8 cellular contexts compared by ENCODE assay signal in the genomic region with DNA sequence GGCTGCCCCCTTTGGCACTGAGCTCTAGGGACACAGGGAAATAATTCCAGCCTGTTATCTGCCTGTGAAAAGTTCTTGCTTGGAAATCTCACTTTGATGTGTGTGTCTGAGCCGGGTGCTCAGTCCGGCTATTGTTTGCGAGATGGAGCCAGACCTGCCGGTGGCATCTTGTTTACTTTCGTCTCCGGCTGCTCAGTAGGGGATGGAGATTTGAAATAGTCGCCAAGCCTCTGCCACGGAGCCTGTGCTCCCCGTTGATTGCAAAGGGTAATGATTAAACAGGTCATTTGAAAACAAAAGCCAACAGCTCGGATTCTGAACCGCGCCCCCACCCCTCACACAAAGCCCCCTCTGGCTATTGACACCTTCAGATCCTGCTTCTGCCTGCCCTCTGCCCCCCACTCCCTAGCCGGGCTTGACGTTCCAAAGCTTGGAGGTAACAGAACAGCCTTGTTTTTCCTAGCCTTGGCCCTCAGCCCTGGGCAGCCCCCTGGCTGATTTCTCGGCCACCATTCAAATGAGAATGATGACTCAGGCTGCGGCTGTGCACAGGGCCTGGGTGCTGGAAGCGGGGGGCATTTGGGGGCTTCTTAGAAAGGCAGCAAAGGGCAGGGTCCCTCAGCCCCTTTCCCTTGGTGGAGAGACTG.
A peak's percentile ranks its signal among the peaks of the same experiment; 100 is the strongest.
DNase-seq lines count a peak whose midpoint lies in the region; ATAC-seq and TF ChIP-seq lines count a peak whose summit lies in the region.
"Not testable (repeated sequence)": the region's sequence is repeated elsewhere in the genome, so short reads cannot be mapped to it uniquely, and the experiment has no call there.

No MANE protein-coding gene starts in this region.

- H3K4me3 ChIP-seq in BJ (ENCODE audit: low read depth, low read length) (peak overlapping the region; percentile 8; the same call in 1 of the 2 replicates), Loucy (ENCODE audit: low read length, poor library complexity, severe bottlenecking) (peak overlapping the region; percentile 55), choroid plexus epithelial cell (ENCODE audit: low read depth, low read length) (peak overlapping the region; percentile 41), fibroblast of the aortic adventitia (ENCODE audit: low read depth, low read length) (peak overlapping the region; percentile 31)
- not testable (repeated sequence) for H3K4me3 ChIP-seq in right lobe of liver, stomach

- ATAC-seq in WTC11 (peak; percentile 27), right lobe of liver (peak; percentile 67 to 79 (median 70))

- not testable (repeated sequence) for H3K9me3 Mint-ChIP-seq in WTC11; osteocyte (ENCODE audit: unreplicated experiment)

- not testable (repeated sequence) for H3K9me2 ChIP-seq in Loucy (replicated peaks; ENCODE audit: low read depth, low read length)

- not testable (repeated sequence) for H3K27me3 ChIP-seq in BJ (ENCODE audit: control insufficient read depth, insufficient read depth, low read length); Loucy (ENCODE audit: insufficient read depth, low read length, poor library complexity, severe bottlenecking); right lobe of liver; stomach

- POLR2A ChIA-PET in BJ (lab: Charles Lee); WTC11 (lab: Charles Lee): not testable (repeated sequence)

- not testable (repeated sequence) for TF ChIP-seq CTCF in BJ (IDR thresholded peaks at IDR 0.05; ENCODE audit: insufficient read depth, low read depth, low read length); Loucy (conservative IDR thresholded peaks at IDR 0.05; ENCODE audit: low read length); WTC11 (IDR thresholded peaks at IDR 0.05); choroid plexus epithelial cell (conservative IDR thresholded peaks at IDR 0.05; ENCODE audit: low read depth, low read length); fibroblast of the aortic adventitia (IDR thresholded peaks at IDR 0.05; ENCODE audit: insufficient read depth, low read length); right lobe of liver (IDR thresholded peaks at IDR 0.05); osteocyte (IDR thresholded peaks at IDR 0.05); stomach (IDR thresholded peaks at IDR 0.05)

- H3K27ac Mint-ChIP-seq in WTC11; osteocyte (ENCODE audit: unreplicated experiment): not testable (repeated sequence)

- not testable (repeated sequence) for H3K9me3 ChIP-seq in Loucy (ENCODE audit: insufficient read depth, low read depth, low read length); right lobe of liver; stomach

- H3K9ac ChIP-seq in Loucy (ENCODE audit: low read depth, low read length, poor library complexity, severe bottlenecking): not testable (repeated sequence)

- not testable (repeated sequence) for H3K27me3 Mint-ChIP-seq in WTC11 (ENCODE audit: low read depth); osteocyte (ENCODE audit: unreplicated experiment)

- DNase-seq in BJ (ENCODE audit: low read depth); choroid plexus epithelial cell (ENCODE audit: low read depth); fibroblast of the aortic adventitia (ENCODE audit: low read depth): not testable (repeated sequence)
- DNase-seq in WTC11 (ENCODE audit: low spot score): peak; percentile 28
- peak; percentile 43 to 59 (median 47) for DNase-seq in right lobe of liver
- DNase-seq in osteocyte (ENCODE audit: extremely low spot score, unreplicated experiment): peak; percentile 23
- peak; percentile 31 for DNase-seq in stomach

- H3K27ac ChIP-seq in right lobe of liver, stomach: not testable (repeated sequence)

- not testable (repeated sequence) for H2AFZ ChIP-seq in Loucy (ENCODE audit: low read length)

- not testable (repeated sequence) for H3K36me3 Mint-ChIP-seq in WTC11; osteocyte (ENCODE audit: unreplicated experiment)

- not testable (repeated sequence) for H3K79me2 ChIP-seq in Loucy (ENCODE audit: insufficient read depth, low read length)

- WGBS in right lobe of liver (ENCODE audit: insufficient coverage, low coverage, low lambda C conversion rate, missing lambda C conversion rate): 25% methylated on average over 9 of the region's 17 CpGs
- 9 to 21% (median 12%) methylated on average over 9 to 14 of the region's 17 CpGs; no CpG with 5 or more reads in 1 of the 5 donors for WGBS in stomach, 5 donors

- intact Hi-C loops in right lobe of liver (cut with DNase I); stomach (cut with DNase I; ENCODE audit: low total_unique reads): not testable (repeated sequence)

- not testable (repeated sequence) for H4K20me1 ChIP-seq in Loucy (ENCODE audit: insufficient read depth, low read length, poor library complexity, severe bottlenecking)

- H3K4me3 Mint-ChIP-seq in WTC11; osteocyte (ENCODE audit: unreplicated experiment): not testable (repeated sequence)

- not testable (repeated sequence) for H3F3A ChIP-seq in Loucy (ENCODE audit: low read depth)

- peak overlapping the region; percentile 60 for H3K4me2 ChIP-seq in Loucy (ENCODE audit: low read depth, low read length, poor library complexity, severe bottlenecking)

- TF ChIP-seq EP300 in stomach (IDR thresholded peaks at IDR 0.05): not testable (repeated sequence)

- H3K4me1 Mint-ChIP-seq in WTC11; osteocyte (ENCODE audit: unreplicated experiment): not testable (repeated sequence)

- CTCF ChIA-PET in BJ (lab: Yijun Ruan, JAX); WTC11 (lab: Charles Lee): not testable (repeated sequence)

- H3K36me3 ChIP-seq in BJ (ENCODE audit: control insufficient read depth, insufficient read depth, low read length); Loucy (ENCODE audit: insufficient read depth, low read length); right lobe of liver; stomach: not testable (repeated sequence)

- TF ChIP-seq POLR2A in right lobe of liver (IDR thresholded peaks at IDR 0.05); stomach (IDR thresholded peaks at IDR 0.05): not testable (repeated sequence)

- not testable (repeated sequence) for H3K4me1 ChIP-seq in Loucy (ENCODE audit: insufficient read depth, low read length, poor library complexity, severe bottlenecking); right lobe of liver; stomach
